ENCODE assay signal across 8 cellular contexts in genomic region chr6:131808460-131809269, GRCh38. TPM values are rescaled to one million over a fixed set of nuclear protein-coding genes. Genes with fewer than 3 reads are reported as not detected.
A peak's percentile ranks its signal among the peaks of the same experiment; 100 is the strongest.
DNase-seq lines count a peak whose midpoint lies in the region; ATAC-seq and TF ChIP-seq lines count a peak whose summit lies in the region.

No MANE protein-coding gene starts in this region.

- H3K4me3 ChIP-seq in H7 (ENCODE audit: insufficient read depth, low read depth, low read length) (peak overlapping the region; percentile 73), WI38 (ENCODE audit: low read depth, low read length) (peak overlapping the region; percentile 67), skeletal muscle cell (ENCODE audit: low read depth, low read length) (peak overlapping the region; percentile 67)

- peaks cover 6% of the 10 kb centered on the region for H3K27me3 ChIP-seq in H7 (ENCODE audit: control insufficient read depth, insufficient read depth, low read length)

- no peak for TF ChIP-seq CTCF in WI38 (IDR thresholded peaks at IDR 0.05; ENCODE audit: low read depth, low read length)
- TF ChIP-seq CTCF in glutamatergic neuron (IDR thresholded peaks at IDR 0.05; ENCODE audit: partially characterized antibody, unreplicated experiment) = no peak

- peaks cover 6% of the 10 kb centered on the region for H3K9me3 Mint-ChIP-seq in glutamatergic neuron (ENCODE audit: unreplicated experiment)

- H3K36me3 ChIP-seq in H7 (replicated peaks; ENCODE audit: control insufficient read depth, insufficient read depth, low read length) = no peaks in the 10 kb centered on the region

- H3K27ac Mint-ChIP-seq in glutamatergic neuron (ENCODE audit: unreplicated experiment) = peak overlapping the region; percentile 43

- H3K4me3 Mint-ChIP-seq in glutamatergic neuron (ENCODE audit: unreplicated experiment) = peak overlapping the region; percentile 90

- DNase-seq in H7 (no peak), glutamatergic neuron (no peak), skeletal muscle cell (ENCODE audit: low read depth) (no peak), medulla oblongata (ENCODE audit: extremely low spot score) (no peak), HK-2 (ENCODE audit: unreplicated experiment) (no peak), NCI-H1417 (lab: John Stamatoyannopoulos, UW) (no peak)

- H3K27me3 Mint-ChIP-seq in glutamatergic neuron (ENCODE audit: unreplicated experiment) = peaks cover 13% of the 10 kb centered on the region

- no peaks in the 10 kb centered on the region for H3K4me1 Mint-ChIP-seq in glutamatergic neuron (ENCODE audit: low read depth, unreplicated experiment)

- no peaks in the 10 kb centered on the region for H3K36me3 Mint-ChIP-seq in glutamatergic neuron (ENCODE audit: unreplicated experiment)

- no peak for ATAC-seq in HG03342 (IDR thresholded peaks at IDR 0.05; ENCODE audit: unreplicated experiment)

RNA-seq across cellular contexts. Expression of gene ENPP1, which starts 0.8 kb away (rescaled TPM):
- total RNA-seq in H7 (2014; rRNA removed; shearing (Covaris generic)) = 17.8 and 24.5 TPM in 2 replicates
- 2.4 TPM for total RNA-seq in glutamatergic neuron (ENCODE audit: unreplicated experiment)
